ENCODE assay signal across 11 cellular contexts in genomic region chr10:108250954-108251620, GRCh38.
"Had no signal": no experiment of that assay in that cellular context is flagged by ENCODE, and none has a peak within 500 bp of the region (broad histone marks: within the 10 kb centered on the region; RNA-seq: fewer than 3 reads in every experiment).

No MANE protein-coding gene starts in this region.

- DNase-seq: activated B cell treated with CpG ODN at 0.5 μM for 24 hours; activated CD4-positive, alpha-beta T cell treated with anti-CD3 and anti-CD28 coated beads, Interleukin-2, amount 10 ng/mL, durations not matched to agents 24 days and 14 days; activated naive CD4-positive, alpha-beta T cell; activated naive CD8-positive, alpha-beta T cell treated with anti-CD3 and anti-CD28 coated beads, Interleukin-2, amount 50 U/mL, for 24 hours; islet precursor cell; pancreas; stimulated activated CD4-positive, alpha-beta T cell treated with anti-CD3 and anti-CD28 coated beads, Interleukin-4, amount 100 ng/mL, for 1 hour; stimulated activated CD8-positive, alpha-beta memory T cell treated with anti-CD3 and anti-CD28 coated beads, Interleukin-4, amount 100 ng/mL, for 48 hours; T-cell; T1000; testis had no signal

- ATAC-seq: pancreas, T-cell had no signal
